ENCODE assay signal across 14 cellular contexts in genomic region chrX:114584434-114584943, GRCh38. TPM values are rescaled to one million over a fixed set of nuclear protein-coding genes. Genes with fewer than 3 reads are reported as not detected.
DNase-seq lines count a peak whose midpoint lies in the region; ATAC-seq and TF ChIP-seq lines count a peak whose summit lies in the region.
"Had no signal": no experiment of that assay in that cellular context is flagged by ENCODE, and none has a peak within 500 bp of the region (broad histone marks: within the 10 kb centered on the region; RNA-seq: fewer than 3 reads in every experiment).

No MANE protein-coding gene starts in this region.

- H3K9me3 ChIP-seq in skeletal muscle satellite cell (replicated peaks; ENCODE audit: low read length): no peaks in the 10 kb centered on the region

- H3K27me3 ChIP-seq in H7 (ENCODE audit: control insufficient read depth, insufficient read depth, low read length) (peaks cover 55% of the 10 kb centered on the region), skeletal muscle satellite cell (ENCODE audit: control insufficient read depth, insufficient read depth, low read length) (peaks cover 62% of the 10 kb centered on the region)

- DNase-seq in H7 (peak; percentile 79), astrocyte of the spinal cord (ENCODE audit: low read depth, low spot score) (no peak), iPS-NIHi7 (ENCODE audit: extremely low spot score) (peak; percentile 57), NCI-H146 treated with DMSO at 0.1 percent for 48 hours (lab: John Stamatoyannopoulos, UW; ENCODE audit: unreplicated experiment) (no peak), NOMO-1 (lab: John Stamatoyannopoulos, UW; ENCODE audit: unreplicated experiment in 2 of 2) (no peak)
- no peak for DNase-seq in activated effector memory CD4-positive, alpha-beta T cell treated with anti-CD3 and anti-CD28 coated beads, Interleukin-2, amount 50 U/mL, for 16 hours
- DNase-seq: activated CD4-positive, alpha-beta T cell treated with anti-CD3 and anti-CD28 coated beads for 1 hour; activated T-cell treated with anti-CD3 and anti-CD28 coated beads, Interleukin-2, amount 50 U/mL, for 24 hours; anterior cingulate cortex; CD8-positive, alpha-beta T cell; NCI-H2107 had no signal

- H3K36me3 ChIP-seq in H7 (replicated peaks; ENCODE audit: control insufficient read depth, insufficient read depth, low read length): no peaks in the 10 kb centered on the region
- no peaks in the 10 kb centered on the region for H3K36me3 ChIP-seq in skeletal muscle satellite cell (ENCODE audit: insufficient read depth, low read length)

- H3K4me3 ChIP-seq in H7 (ENCODE audit: insufficient read depth, low read depth, low read length) (peak overlapping the region; percentile 59), astrocyte of the spinal cord (ENCODE audit: low read depth, low read length) (peak overlapping the region; percentile 5), skeletal muscle satellite cell (ENCODE audit: low read length) (no peak overlapping the region)

- no peak for TF ChIP-seq CTCF in astrocyte of the spinal cord (IDR thresholded peaks at IDR 0.05; ENCODE audit: low read depth, low read length)

- peak overlapping the region; percentile 29 for H3K4me2 ChIP-seq in skeletal muscle satellite cell (ENCODE audit: low read length)

- ATAC-seq in HG03442 (IDR thresholded peaks at IDR 0.05; ENCODE audit: unreplicated experiment): no peak
- ATAC-seq: CD8-positive, alpha-beta T cell had no signal

- no peak overlapping the region for H3K9ac ChIP-seq in skeletal muscle satellite cell (ENCODE audit: low read depth, low read length)

- in situ Hi-C loops in astrocyte of the spinal cord (cut with HindIII; ENCODE audit: low sequenced_read_pairs): no loop called here

- no peaks in the 10 kb centered on the region for H3K4me1 ChIP-seq in skeletal muscle satellite cell (ENCODE audit: control insufficient read depth, insufficient read depth, low read length)

RNA-seq across cellular contexts. Expression of gene HTR2C, which starts 0.6 kb away (rescaled TPM):
- total RNA-seq in H7 (2014; rRNA removed; shearing (Covaris generic)): 3.2 and 4.5 TPM in 2 replicates
- not detected in 2 replicates for total RNA-seq in skeletal muscle satellite cell (2012; rRNA removed)
- total RNA-seq: CD8-positive, alpha-beta T cell; pulmonary artery endothelial cell had no signal

Comparison
In these comparisons a context has a peak if more than half of its experiments do, and no peak if none do; other contexts are left out.
1. DNase-seq: peak in H7 (single experiment) and iPS-NIHi7 (single experiment); none in astrocyte of the spinal cord (single experiment), activated effector memory CD4-positive, alpha-beta T cell treated with anti-CD3 and anti-CD28 coated beads, Interleukin-2, amount 50 U/mL, for 16 hours (single experiment), NCI-H146 treated with DMSO at 0.1 percent for 48 hours (single experiment) and NOMO-1 (0 of 2).